ENCODE assay signal across 29 cellular contexts in the genomic region with DNA sequence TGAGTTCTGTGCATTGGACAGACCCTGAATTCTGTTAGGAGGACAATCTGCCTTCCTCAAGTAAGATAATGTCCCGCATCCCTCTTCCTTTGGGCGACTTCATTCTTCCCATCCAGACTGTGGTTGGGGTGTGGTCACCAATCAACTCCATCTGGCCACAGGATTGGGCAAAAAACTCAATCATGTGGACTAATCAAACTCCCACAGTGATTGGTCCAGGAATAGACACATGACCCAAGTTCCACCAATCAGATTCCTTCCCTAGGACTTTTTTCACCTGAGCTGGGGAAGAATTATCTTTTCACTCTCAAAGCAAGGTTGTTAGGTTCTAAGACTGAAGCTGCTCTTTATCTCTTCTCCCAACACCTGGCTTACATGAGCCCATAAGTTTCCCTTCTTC. TPM values are rescaled to one million over a fixed set of nuclear protein-coding genes. Genes with fewer than 3 reads are reported as not detected.
"Had no signal": no experiment of that assay in that cellular context is flagged by ENCODE, and none has a peak within 500 bp of the region (broad histone marks: within the 10 kb centered on the region; RNA-seq: fewer than 3 reads in every experiment).

No MANE protein-coding gene starts in this region.

- H3K9me3 ChIP-seq: lower lobe of right lung, ovary, psoas muscle, sigmoid colon, thyroid gland, vagina had no signal

- H3K9me3 Mint-ChIP-seq: stimulated activated effector memory CD8-positive, alpha-beta T cell treated with anti-CD3 and anti-CD28 coated beads, Interleukin-12 subunit alpha, Interleukin-12 subunit beta, amount 100 ng/mL, for 72 hours had no signal

- FAIRE-seq: colon, islet of Langerhans had no signal

- H3K4me3 ChIP-seq: gastroesophageal sphincter, heart right ventricle, lower lobe of right lung, ovary, psoas muscle, sigmoid colon, stomach, thyroid gland, vagina had no signal

- H3K36me3 Mint-ChIP-seq: naive thymus-derived CD8-positive, alpha-beta T cell; stimulated activated effector memory CD8-positive, alpha-beta T cell treated with anti-CD3 and anti-CD28 coated beads, Interleukin-12 subunit alpha, Interleukin-12 subunit beta, amount 100 ng/mL, for 72 hours had no signal

- H3K27me3 ChIP-seq: foreskin keratinocyte, gastroesophageal sphincter, ovary, sigmoid colon, stomach, thyroid gland, vagina had no signal

- H3K27ac ChIP-seq: epithelial cell of prostate, foreskin keratinocyte, gastroesophageal sphincter, heart right ventricle, lower lobe of right lung, ovary, psoas muscle, sigmoid colon, stomach, thyroid gland, vagina had no signal

- ATAC-seq: esophagus mucosa; foreskin keratinocyte; gastroesophageal sphincter; heart right ventricle; left ventricle myocardium superior; lower lobe of right lung; naive thymus-derived CD8-positive, alpha-beta T cell; psoas muscle; right cardiac atrium; stimulated activated effector memory CD8-positive, alpha-beta T cell treated with anti-CD3 and anti-CD28 coated beads, Interleukin-12 subunit alpha, Interleukin-12 subunit beta, amount 100 ng/mL, for 72 hours had no signal

- H3K27ac Mint-ChIP-seq: naive thymus-derived CD8-positive, alpha-beta T cell; nephron progenitor cell; stimulated activated effector memory CD8-positive, alpha-beta T cell treated with anti-CD3 and anti-CD28 coated beads, Interleukin-12 subunit alpha, Interleukin-12 subunit beta, amount 100 ng/mL, for 72 hours had no signal

- DNase-seq: dermis blood vessel endothelial cell; foreskin keratinocyte; glutamatergic neuron; heart right ventricle; hippocampal formation; kidney glomerular epithelial cell; left ventricle myocardium superior; lower lobe of right lung; naive thymus-derived CD8-positive, alpha-beta T cell; nephron progenitor cell; nucleus accumbens; posterior cingulate gyrus; psoas muscle; right cardiac atrium; sigmoid colon; stimulated activated CD4-positive, alpha-beta T cell treated with anti-CD3 and anti-CD28 coated beads, Interleukin-2, amount 100 ng/mL, for 24 hours; stimulated activated CD4-positive, alpha-beta T cell treated with anti-CD3 and anti-CD28 coated beads, Interleukin-4, amount 100 ng/mL, for 24 hours; stimulated activated naive CD4-positive, alpha-beta T cell treated with Interleukin-2 at 50 U/mL for 16 hours; stomach; thyroid gland; trophoblast cell had no signal

- H3K4me3 Mint-ChIP-seq: naive thymus-derived CD8-positive, alpha-beta T cell; nephron progenitor cell; stimulated activated effector memory CD8-positive, alpha-beta T cell treated with anti-CD3 and anti-CD28 coated beads, Interleukin-12 subunit alpha, Interleukin-12 subunit beta, amount 100 ng/mL, for 72 hours had no signal

- H3K4me1 Mint-ChIP-seq: stimulated activated effector memory CD8-positive, alpha-beta T cell treated with anti-CD3 and anti-CD28 coated beads, Interleukin-12 subunit alpha, Interleukin-12 subunit beta, amount 100 ng/mL, for 72 hours had no signal

- H3K4me1 ChIP-seq: gastroesophageal sphincter, heart right ventricle, lower lobe of right lung, psoas muscle, sigmoid colon, stomach, thyroid gland, vagina had no signal

- H3K36me3 ChIP-seq: gastroesophageal sphincter, heart right ventricle, lower lobe of right lung, ovary, sigmoid colon, stomach, thyroid gland, vagina had no signal

RNA-seq across cellular contexts. Expression of gene NKD1, which starts 13.2 kb away (rescaled TPM):
- total RNA-seq: dermis blood vessel endothelial cell had no signal
